In genomic region chr19:40467007-40467565, GRCh38 we compare ENCODE assay signal across 8 cellular contexts. TPM values are rescaled to one million over a fixed set of nuclear protein-coding genes. Genes with fewer than 3 reads are reported as not detected.
DNase-seq lines count a peak whose midpoint lies in the region; ATAC-seq and TF ChIP-seq lines count a peak whose summit lies in the region.

No MANE protein-coding gene starts in this region.

- no peak overlapping the region for H3K27ac Mint-ChIP-seq in endodermal cell
- H3K27ac Mint-ChIP-seq in neural progenitor cell = no peak overlapping the region
- H3K27ac Mint-ChIP-seq in activated T-helper 1 cell treated with anti-CD3 and anti-CD28 coated beads, Interleukin-12 subunit alpha, Interleukin-12 subunit beta, Interleukin-2, Interleukin-4 antibody, amounts not matched to agents 30 ng/mL and 10 ng/mL and 1 ng/mL, durations not matched to agents 14 hours and 24 hours and 36 hours = no peak overlapping the region

- H3K36me3 ChIP-seq in ACC112 (ENCODE audit: insufficient read depth, low read length) = no peaks in the 10 kb centered on the region
- no peaks in the 10 kb centered on the region for H3K36me3 ChIP-seq in endodermal cell (ENCODE audit: control insufficient read depth, insufficient read depth, low read length)
- H3K36me3 ChIP-seq in neural progenitor cell = no peaks in the 10 kb centered on the region
- H3K36me3 ChIP-seq in PC-9 (ENCODE audit: low read depth) = no peaks in the 10 kb centered on the region

- peaks cover 9% of the 10 kb centered on the region for H3K79me2 ChIP-seq in ACC112 (ENCODE audit: control insufficient read depth, insufficient read depth, low read length, unreplicated experiment)
- H3K79me2 ChIP-seq in neural progenitor cell (ENCODE audit: low read depth) = no peaks in the 10 kb centered on the region
- H3K79me2 ChIP-seq in PC-9 (ENCODE audit: low read depth) = peaks cover 19% of the 10 kb centered on the region

- H3K4me3 ChIP-seq in ACC112 (ENCODE audit: low read depth, low read length) (peak overlapping the region; percentile 70), LNCaP clone FGC (ENCODE audit: low read depth, low read length) (peak overlapping the region; percentile 26; the same call in 1 of the 2 replicates), endodermal cell (ENCODE audit: low read length) (peak overlapping the region; percentile 89), neural progenitor cell (peak overlapping the region; percentile 48), PC-9 (no peak overlapping the region)

- no peaks in the 10 kb centered on the region for H3K36me3 Mint-ChIP-seq in endodermal cell (ENCODE audit: low read depth)
- no peaks in the 10 kb centered on the region for H3K36me3 Mint-ChIP-seq in neural progenitor cell
- H3K36me3 Mint-ChIP-seq in activated T-helper 1 cell treated with anti-CD3 and anti-CD28 coated beads, Interleukin-12 subunit alpha, Interleukin-12 subunit beta, Interleukin-2, Interleukin-4 antibody, amounts not matched to agents 30 ng/mL and 10 ng/mL and 1 ng/mL, durations not matched to agents 14 hours and 24 hours and 36 hours (ENCODE audit: low read depth) = peaks cover 6% of the 10 kb centered on the region

- H3K4me1 Mint-ChIP-seq in endodermal cell = peaks cover 6% of the 10 kb centered on the region
- peaks cover 22% of the 10 kb centered on the region for H3K4me1 Mint-ChIP-seq in neural progenitor cell
- peaks cover 28% of the 10 kb centered on the region for H3K4me1 Mint-ChIP-seq in activated T-helper 1 cell treated with anti-CD3 and anti-CD28 coated beads, Interleukin-12 subunit alpha, Interleukin-12 subunit beta, Interleukin-2, Interleukin-4 antibody, amounts not matched to agents 30 ng/mL and 10 ng/mL and 1 ng/mL, durations not matched to agents 14 hours and 24 hours and 36 hours (ENCODE audit: low read depth)

- H2AFZ ChIP-seq in ACC112 (ENCODE audit: low read length, unreplicated experiment) (no peak overlapping the region), neural progenitor cell (replicated peaks) (no peak overlapping the region), PC-9 (no peak overlapping the region)

- H3K27me3 ChIP-seq in ACC112 (ENCODE audit: insufficient read depth, low read length) (peaks cover 4% of the 10 kb centered on the region; the same call in 1 of the 2 replicates), endodermal cell (ENCODE audit: control insufficient read depth, insufficient read depth, low read length, poor library complexity, severe bottlenecking) (peaks cover 37% of the 10 kb centered on the region), neural progenitor cell (peaks cover 48% of the 10 kb centered on the region), PC-9 (ENCODE audit: insufficient read depth, low read depth) (no peaks in the 10 kb centered on the region)

- peaks cover 34% of the 10 kb centered on the region for H3K27me3 Mint-ChIP-seq in endodermal cell (ENCODE audit: insufficient read depth)
- H3K27me3 Mint-ChIP-seq in neural progenitor cell (ENCODE audit: insufficient read depth, low read depth) = peaks cover 36% of the 10 kb centered on the region
- peaks cover 29% of the 10 kb centered on the region for H3K27me3 Mint-ChIP-seq in activated T-helper 1 cell treated with anti-CD3 and anti-CD28 coated beads, Interleukin-12 subunit alpha, Interleukin-12 subunit beta, Interleukin-2, Interleukin-4 antibody, amounts not matched to agents 30 ng/mL and 10 ng/mL and 1 ng/mL, durations not matched to agents 14 hours and 24 hours and 36 hours (ENCODE audit: insufficient read depth)

- no peaks in the 10 kb centered on the region for H3K9me2 ChIP-seq in PC-9 (ENCODE audit: insufficient read depth)

- H3K9me3 ChIP-seq in endodermal cell (ENCODE audit: control insufficient read depth, low read length) (no peaks in the 10 kb centered on the region), neural progenitor cell (ENCODE audit: low read depth) (no peaks in the 10 kb centered on the region), PC-9 (ENCODE audit: insufficient read depth, low read depth) (no peaks in the 10 kb centered on the region)

- TF ChIP-seq CTCF in LNCaP clone FGC (IDR thresholded peaks at IDR 0.05; ENCODE audit: control insufficient read depth, extremely low read depth, insufficient read depth) (no peak), endodermal cell (conservative IDR thresholded peaks at IDR 0.05) (no peak), neural progenitor cell (IDR thresholded peaks at IDR 0.05) (no peak), PC-9 (conservative IDR thresholded peaks at IDR 0.05) (no peak)

- ATAC-seq in GM21528 (IDR thresholded peaks at IDR 0.05; ENCODE audit: low FRiP score, unreplicated experiment) = no peak

- H4K20me1 ChIP-seq in neural progenitor cell (ENCODE audit: low read depth) = peaks cover 17% of the 10 kb centered on the region
- H4K20me1 ChIP-seq in PC-9 (ENCODE audit: insufficient read depth) = no peaks in the 10 kb centered on the region

- CTCF ChIA-PET in PC-9 (lab: Charles Lee) = no interaction called here

- WGBS in endodermal cell (ENCODE audit: insufficient coverage in 1 of 2, insufficient read length in 1 of 2), 2 experiments = 6 to 8% methylated on average over 2 to 72 of the region's 74 CpGs

- H3K27ac ChIP-seq in ACC112 (ENCODE audit: low read depth, low read length) = no peak overlapping the region
- no peak overlapping the region for H3K27ac ChIP-seq in endodermal cell (ENCODE audit: low read depth, low read length)
- no peak overlapping the region for H3K27ac ChIP-seq in neural progenitor cell
- H3K27ac ChIP-seq in PC-9 = no peak overlapping the region

- H3K4me1 ChIP-seq in ACC112 (ENCODE audit: control insufficient read depth, insufficient read depth, low read length, unreplicated experiment) (peaks cover 13% of the 10 kb centered on the region), endodermal cell (ENCODE audit: control insufficient read depth, insufficient read depth, low read length) (no peaks in the 10 kb centered on the region), neural progenitor cell (no peaks in the 10 kb centered on the region), PC-9 (replicated peaks; ENCODE audit: insufficient read depth) (peaks cover 22% of the 10 kb centered on the region)

- H3K9me3 Mint-ChIP-seq in endodermal cell (no peaks in the 10 kb centered on the region), neural progenitor cell (peaks cover 5% of the 10 kb centered on the region)
- H3K9me3 Mint-ChIP-seq in activated T-helper 1 cell treated with anti-CD3 and anti-CD28 coated beads, Interleukin-12 subunit alpha, Interleukin-12 subunit beta, Interleukin-2, Interleukin-4 antibody, amounts not matched to agents 30 ng/mL and 10 ng/mL and 1 ng/mL, durations not matched to agents 14 hours and 24 hours and 36 hours = no peaks in the 10 kb centered on the region

- H3K4me2 ChIP-seq in neural progenitor cell = peak overlapping the region; percentile 84
- H3K4me2 ChIP-seq in PC-9 = no peak overlapping the region

- POLR2A ChIA-PET in PC-9 (lab: Charles Lee; ENCODE audit: unreplicated experiment) = no interaction called here

- H3K4me3 Mint-ChIP-seq in endodermal cell (peak overlapping the region; percentile 78), neural progenitor cell (no peak overlapping the region)
- H3K4me3 Mint-ChIP-seq in activated T-helper 1 cell treated with anti-CD3 and anti-CD28 coated beads, Interleukin-12 subunit alpha, Interleukin-12 subunit beta, Interleukin-2, Interleukin-4 antibody, amounts not matched to agents 30 ng/mL and 10 ng/mL and 1 ng/mL, durations not matched to agents 14 hours and 24 hours and 36 hours = no peak overlapping the region

- no TSS peak for BruUV-seq in PC-9 (replicated peaks; lab: Mats Ljungman, UMichigan)

- H3F3A ChIP-seq in neural progenitor cell (ENCODE audit: low read depth) (peaks cover 23% of the 10 kb centered on the region), PC-9 (ENCODE audit: insufficient read depth, low read depth) (peaks cover 31% of the 10 kb centered on the region)

- DNase-seq in LNCaP clone FGC (ENCODE audit: low read depth) (no peak), endodermal cell (peak; percentile 56), neural progenitor cell (ENCODE audit: low spot score) (peak; percentile 53), SHP77 treated with DMSO at 0.1 percent for 48 hours (lab: John Stamatoyannopoulos, UW) (no peak), PC-9 (no peak)
- no peak for DNase-seq in activated T-helper 1 cell treated with anti-CD3 and anti-CD28 coated beads, Interleukin-12 subunit alpha, Interleukin-12 subunit beta, Interleukin-2, Interleukin-4 antibody, amounts not matched to agents 30 ng/mL and 10 ng/mL and 1 ng/mL, durations not matched to agents 14 hours and 24 hours and 36 hours (ENCODE audit: low spot score)

- H3K9ac ChIP-seq in endodermal cell (ENCODE audit: extremely low read depth, low read length, poor library complexity, severe bottlenecking) = no peak overlapping the region
- no peak overlapping the region for H3K9ac ChIP-seq in neural progenitor cell

- intact Hi-C loops in activated T-helper 1 cell treated with anti-CD3 and anti-CD28 coated beads, Interleukin-12 subunit alpha, Interleukin-12 subunit beta, Interleukin-2, Interleukin-4 antibody, amounts not matched to agents 30 ng/mL and 10 ng/mL and 1 ng/mL, durations not matched to agents 14 hours and 24 hours and 36 hours (cut with micrococcal nuclease) = loop anchor here (10.0 kb wide), 1 partner anchor 248 kb away; the partner anchor contains the start of genes COQ8B and ITPKC
- intact Hi-C loops in PC-9 (cut with micrococcal nuclease; ENCODE audit: unreplicated experiment) = no loop called here

RNA-seq across cellular contexts. Expression of gene SPTBN4, which starts 0.3 kb away (rescaled TPM):
- total RNA-seq in endodermal cell (1 to 10 TPM in 1 of 2 donors, under 1 TPM in 1; 0.79 to 2.0 TPM), neural progenitor cell (ENCODE audit: low replicate concordance) (2.5 and 8.4 TPM in 2 replicates), PC-9 (2021) (0.48 and 0.85 TPM in 2 replicates)
- 1.8 TPM for polyA plus RNA-seq in endodermal cell (2013, experiment 1 of 2)
- polyA plus RNA-seq in endodermal cell (2013, experiment 2 of 2) = 1.9 TPM
- total RNA-seq in activated T-helper 1 cell treated with anti-CD3 and anti-CD28 coated beads, Interleukin-12 subunit alpha, Interleukin-12 subunit beta, Interleukin-2, Interleukin-4 antibody, amounts not matched to agents 30 ng/mL and 10 ng/mL and 1 ng/mL, durations not matched to agents 14 hours and 24 hours and 36 hours = 0.21 and 0.69 TPM in 2 replicates

RNA-seq across cellular contexts. Expression of gene BLVRB, which starts 1.5 kb away (rescaled TPM):
- total RNA-seq in endodermal cell (10 to 100 TPM; 24.7 to 41.0 TPM), neural progenitor cell (ENCODE audit: low replicate concordance) (11.3 and 24.4 TPM in 2 replicates), PC-9 (2021) (204 and 239 TPM in 2 replicates)
- 18.1 TPM for polyA plus RNA-seq in endodermal cell (2013, experiment 1 of 2)
- polyA plus RNA-seq in endodermal cell (2013, experiment 2 of 2) = 18.8 TPM
- total RNA-seq in activated T-helper 1 cell treated with anti-CD3 and anti-CD28 coated beads, Interleukin-12 subunit alpha, Interleukin-12 subunit beta, Interleukin-2, Interleukin-4 antibody, amounts not matched to agents 30 ng/mL and 10 ng/mL and 1 ng/mL, durations not matched to agents 14 hours and 24 hours and 36 hours = 6.1 and 8.2 TPM in 2 replicates

RNA-seq across cellular contexts. Expression of gene SERTAD3, which starts 23.0 kb away (rescaled TPM):
- total RNA-seq in endodermal cell (10 to 100 TPM; 47.7 to 62.6 TPM), neural progenitor cell (ENCODE audit: low replicate concordance) (15.3 and 27.4 TPM in 2 replicates), PC-9 (2021) (35.9 and 41.4 TPM in 2 replicates)
- 23.6 TPM for polyA plus RNA-seq in endodermal cell (2013, experiment 1 of 2)
- polyA plus RNA-seq in endodermal cell (2013, experiment 2 of 2) = 23.0 TPM
- 6.4 and 10.0 TPM in 2 replicates for total RNA-seq in activated T-helper 1 cell treated with anti-CD3 and anti-CD28 coated beads, Interleukin-12 subunit alpha, Interleukin-12 subunit beta, Interleukin-2, Interleukin-4 antibody, amounts not matched to agents 30 ng/mL and 10 ng/mL and 1 ng/mL, durations not matched to agents 14 hours and 24 hours and 36 hours

RNA-seq across cellular contexts. Expression of gene SERTAD1, which starts 41.3 kb away (rescaled TPM):
- total RNA-seq in endodermal cell (1 to 10 TPM; 4.0 to 4.5 TPM), neural progenitor cell (ENCODE audit: low replicate concordance) (2.4 and 5.5 TPM in 2 replicates), PC-9 (2021) (7.8 and 8.5 TPM in 2 replicates)
- polyA plus RNA-seq in endodermal cell (2013, experiment 1 of 2) = 3.9 TPM
- 4.5 TPM for polyA plus RNA-seq in endodermal cell (2013, experiment 2 of 2)
- total RNA-seq in activated T-helper 1 cell treated with anti-CD3 and anti-CD28 coated beads, Interleukin-12 subunit alpha, Interleukin-12 subunit beta, Interleukin-2, Interleukin-4 antibody, amounts not matched to agents 30 ng/mL and 10 ng/mL and 1 ng/mL, durations not matched to agents 14 hours and 24 hours and 36 hours = 18.3 and 19.4 TPM in 2 replicates

RNA-seq across cellular contexts. Expression of gene PRX, which starts 53.9 kb away (rescaled TPM):
- total RNA-seq in endodermal cell (1 to 10 TPM; 3.3 to 6.4 TPM), neural progenitor cell (ENCODE audit: low replicate concordance) (1.4 and 4.7 TPM in 2 replicates), PC-9 (2021) (6.6 and 9.2 TPM in 2 replicates)
- polyA plus RNA-seq in endodermal cell (2013, experiment 1 of 2) = 4.4 TPM
- 3.6 TPM for polyA plus RNA-seq in endodermal cell (2013, experiment 2 of 2)
- 0.99 and 1.7 TPM in 2 replicates for total RNA-seq in activated T-helper 1 cell treated with anti-CD3 and anti-CD28 coated beads, Interleukin-12 subunit alpha, Interleukin-12 subunit beta, Interleukin-2, Interleukin-4 antibody, amounts not matched to agents 30 ng/mL and 10 ng/mL and 1 ng/mL, durations not matched to agents 14 hours and 24 hours and 36 hours

Comparison
In these comparisons a context has a peak if more than half of its experiments do, and no peak if none do; other contexts are left out.
1. DNase-seq: peak in endodermal cell (single experiment) and neural progenitor cell (single experiment); none in LNCaP clone FGC (single experiment), SHP77 treated with DMSO at 0.1 percent for 48 hours (single experiment), activated T-helper 1 cell treated with anti-CD3 and anti-CD28 coated beads, Interleukin-12 subunit alpha, Interleukin-12 subunit beta, Interleukin-2, Interleukin-4 antibody, amounts not matched to agents 30 ng/mL and 10 ng/mL and 1 ng/mL, durations not matched to agents 14 hours and 24 hours and 36 hours (single experiment) and PC-9 (0 of 2).